ENCODE assay signal across 17 cellular contexts in the genomic region with DNA sequence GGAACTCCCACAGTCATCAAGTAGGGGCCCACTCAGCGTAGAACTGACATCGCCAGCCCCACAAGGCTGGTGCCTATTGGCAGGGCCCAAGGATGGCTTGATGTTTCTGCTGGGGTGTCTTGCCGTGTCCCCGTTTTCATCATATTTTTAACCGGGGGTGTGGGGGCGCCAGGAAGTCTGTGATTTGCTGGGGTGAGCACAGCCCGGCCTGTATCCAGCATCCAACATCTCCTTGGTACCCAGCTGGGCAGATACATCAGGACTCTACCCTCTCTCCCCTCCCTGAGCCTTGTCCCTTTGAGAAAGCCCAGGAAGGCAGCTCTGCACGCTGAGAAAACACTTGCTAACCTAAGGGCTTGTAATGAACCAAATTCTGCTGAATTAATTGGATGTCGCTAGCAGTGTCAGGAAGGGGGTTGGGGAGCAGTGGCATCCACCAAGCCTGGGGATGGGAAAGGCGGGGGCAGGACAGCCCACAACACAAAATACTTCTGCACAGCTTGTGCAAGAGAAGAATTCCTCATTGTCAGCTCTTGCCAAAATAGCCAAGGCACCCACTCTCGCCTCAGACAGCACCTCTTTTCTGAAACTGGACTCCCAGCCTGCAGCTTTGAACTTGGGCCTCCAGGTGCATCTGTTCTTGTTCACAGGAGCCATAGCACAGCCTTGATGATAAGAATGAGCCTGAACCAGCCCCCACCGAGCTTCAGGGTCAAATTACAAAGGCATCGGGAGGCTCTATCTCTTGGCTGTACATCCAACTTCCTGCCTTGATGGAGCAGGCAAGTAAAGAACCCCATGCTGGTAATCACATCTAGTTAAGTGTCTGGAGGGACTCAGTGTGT.
DNase-seq lines count a peak whose midpoint lies in the region; ATAC-seq, FAIRE-seq and TF ChIP-seq lines count a peak whose summit lies in the region.
"Had no signal": no experiment of that assay in that cellular context is flagged by ENCODE, and none has a peak within 500 bp of the region (broad histone marks: within the 10 kb centered on the region; RNA-seq: fewer than 3 reads in every experiment).

No MANE protein-coding gene starts in this region.

- peak; percentile 46; the same call in 1 of the 2 replicates for TF ChIP-seq EP300 in K562 (IDR thresholded peaks at IDR 0.05; ENCODE audit: low read length)

- no peaks in the 10 kb centered on the region for H4K20me1 ChIP-seq in K562 (replicated peaks; ENCODE audit: control insufficient read depth, insufficient read depth, low read length)

- BruUV-seq in K562 (replicated peaks; lab: Mats Ljungman, UMichigan) = no TSS peak

- POLR2A ChIA-PET in K562 (lab: Yijun Ruan, JAX) = interaction anchor here (0.6 to 1.2 kb wide), 4 partner anchors 12 to 30 kb away, joined by 3 to 4 read pairs (median 4); no protein-coding TSS in a partner anchor

- TF ChIP-seq POLR2A in K562 (conservative IDR thresholded peaks at IDR 0.05) = no peak
- no peak for TF ChIP-seq POLR2A in GM12892 (IDR thresholded peaks at IDR 0.05; ENCODE audit: low read depth, low read length)

- H3K4me2 ChIP-seq in K562 (ENCODE audit: insufficient read depth, low read length) = peak overlapping the region; percentile 45
- H3K4me2 ChIP-seq: smooth muscle cell had no signal

- CTCF ChIA-PET in K562 (lab: Yijun Ruan, JAX; ENCODE audit: low intra/inter-chr PET ratio) = no interaction called here

- no peak; a peak in 1 of 4 replicates for TF ChIP-seq RAD21 in K562 (CRISPR knock-in tag; conservative IDR thresholded peaks at IDR 0.05 in 1 of 2, IDR thresholded peaks at IDR 0.05 in 1 of 2)

- no peaks in the 10 kb centered on the region for H3K79me2 ChIP-seq in K562 (ENCODE audit: control insufficient read depth, insufficient read depth, low read length)

- H3K4me3 ChIP-seq in K562 (no peak overlapping the region), MG63 (no peak overlapping the region), SJCRH30 (no peak overlapping the region)
- H3K4me3 ChIP-seq: heart left ventricle, left ventricle myocardium inferior, smooth muscle cell, suprapubic skin had no signal

- H2AFZ ChIP-seq in K562 (ENCODE audit: low read depth, low read length) = peak overlapping the region; percentile 73

- H3K27me3 ChIP-seq in K562 (ENCODE audit: control insufficient read depth in 2 of 2, insufficient read depth in 2 of 2, low read length in 2 of 2) (no peaks in the 10 kb centered on the region), MG63 (no peaks in the 10 kb centered on the region), SJCRH30 (peaks cover 33% of the 10 kb centered on the region)
- H3K27me3 ChIP-seq: heart left ventricle had no signal

- WGBS in K562 (ENCODE audit: insufficient coverage, low coverage, missing lambda C conversion rate) = 55% methylated on average over 12 of the region's 13 CpGs

- H3K9me3 ChIP-seq in K562 (replicated peaks; ENCODE audit: control insufficient read depth, insufficient read depth, low read depth, low read length) (no peaks in the 10 kb centered on the region), MG63 (no peaks in the 10 kb centered on the region), SJCRH30 (replicated peaks) (no peaks in the 10 kb centered on the region)
- H3K9me3 ChIP-seq: heart left ventricle, left ventricle myocardium inferior, suprapubic skin had no signal

- H3K4me1 ChIP-seq in K562 (replicated peaks in 1 of 2; ENCODE audit: control insufficient read depth in 2 of 2, insufficient read depth in 2 of 2, low read length in 2 of 2) (peaks cover 23 to 29% of the 10 kb centered on the region in 2 experiments), SJCRH30 (no peaks in the 10 kb centered on the region)
- H3K4me1 ChIP-seq: suprapubic skin had no signal

- FAIRE-seq in K562 (lab: Jason Lieb, UNC) (peak; percentile 99), GM12892 (lab: Jason Lieb, UNC) (no peak)
- FAIRE-seq: bronchial epithelial cell had no signal

- no peak overlapping the region for H3K27ac ChIP-seq in K562 (ENCODE audit: extremely low read depth, low read depth, low read length)
- no peak overlapping the region for H3K27ac ChIP-seq in SJCRH30
- H3K27ac ChIP-seq: heart left ventricle, left ventricle myocardium inferior, suprapubic skin had no signal

- no peaks in the 10 kb centered on the region for H3K36me3 ChIP-seq in K562 (ENCODE audit: control insufficient read depth, insufficient read depth, low read length)
- no peaks in the 10 kb centered on the region for H3K36me3 ChIP-seq in MG63
- H3K36me3 ChIP-seq in SJCRH30 = no peaks in the 10 kb centered on the region
- H3K36me3 ChIP-seq: heart left ventricle, left ventricle myocardium inferior, suprapubic skin had no signal

- DNase-seq in ELF-1 (ENCODE audit: low read depth, low spot score) (peak; percentile 72), NCI-H226 (peak; percentile 28), K562 (ENCODE audit: extremely low read depth in 1 of 4, low spot score in 3 of 4) (peak; percentile 36 to 90 (median 60)), occipital lobe (lab: John Stamatoyannopoulos, UW) (peak; percentile 66), MG63 (no peak), GM12892 (ENCODE audit: insufficient read length) (no peak), SJCRH30 (no peak)
- DNase-seq: activated CD4-positive, alpha-beta memory T cell treated with anti-CD3 and anti-CD28 coated beads, Interleukin-2, amount 10 ng/mL, durations not matched to agents 7 days and 5 days; activated effector memory CD4-positive, alpha-beta T cell treated with anti-CD3 and anti-CD28 coated beads, Interleukin-2, amount 50 U/mL, for 16 hours; CD8-positive, alpha-beta memory T cell; heart left ventricle; left ventricle myocardium inferior; NCI-H187; RPMI8226 had no signal

- TF ChIP-seq CTCF in K562 (IDR thresholded peaks at IDR 0.05 in 2 of 3, conservative IDR thresholded peaks at IDR 0.05 in 1 of 3; ENCODE audit: insufficient read depth in 2 of 3, low read depth in 1 of 3, low read length in 3 of 3) = no peak

- intact Hi-C loops in K562 (cut with micrococcal nuclease) = no loop called here

- in situ Hi-C loops in K562 (cut with MboI) = no loop called here

- ATAC-seq in K562 = peak; percentile 94

- peak overlapping the region in 1 of 2 experiments; percentile 60; a peak in 2 of 4 replicates for H3K9ac ChIP-seq in K562 (ENCODE audit: insufficient read depth in 1 of 2, low read depth in 2 of 2, low read length in 2 of 2)

- H3K9me1 ChIP-seq in K562 (ENCODE audit: control insufficient read depth, insufficient read depth, low read length) = peaks cover 2% of the 10 kb centered on the region

TF ChIP-seq in K562, 482 proteins besides CTCF, POLR2A, EP300 and RAD21 (continues in another document):
- TF ChIP-seq L3MBTL2 (IDR thresholded peaks at IDR 0.05) (peak; percentile 21; the same call in 1 of the 2 replicates), PRMT5 (CRISPR knock-in tag; IDR thresholded peaks at IDR 0.05) (no peak), SUPT5H (IDR thresholded peaks at IDR 0.05) (no peak), HOXB6 (CRISPR knock-in tag; IDR thresholded peaks at IDR 0.05; ENCODE audit: borderline replicate concordance) (no peak), ELF1 (tag; IDR thresholded peaks at IDR 0.05) (0 out of 2 replicates have a peak, but pooled peaks have one; percentile 26), HDAC2 (IDR thresholded peaks at IDR 0.05) (peak; percentile 67; the same call in 1 of the 2 replicates), ZNF699 (CRISPR knock-in tag; IDR thresholded peaks at IDR 0.05; ENCODE audit: insufficient replicate concordance) (no peak), CBFA2T3 (IDR thresholded peaks at IDR 0.05) (peak; percentile 68), SMARCA4 (IDR thresholded peaks at IDR 0.05) (peak; percentile 60; the same call in 1 of the 2 replicates)
- TF ChIP-seq, protein P1, sequence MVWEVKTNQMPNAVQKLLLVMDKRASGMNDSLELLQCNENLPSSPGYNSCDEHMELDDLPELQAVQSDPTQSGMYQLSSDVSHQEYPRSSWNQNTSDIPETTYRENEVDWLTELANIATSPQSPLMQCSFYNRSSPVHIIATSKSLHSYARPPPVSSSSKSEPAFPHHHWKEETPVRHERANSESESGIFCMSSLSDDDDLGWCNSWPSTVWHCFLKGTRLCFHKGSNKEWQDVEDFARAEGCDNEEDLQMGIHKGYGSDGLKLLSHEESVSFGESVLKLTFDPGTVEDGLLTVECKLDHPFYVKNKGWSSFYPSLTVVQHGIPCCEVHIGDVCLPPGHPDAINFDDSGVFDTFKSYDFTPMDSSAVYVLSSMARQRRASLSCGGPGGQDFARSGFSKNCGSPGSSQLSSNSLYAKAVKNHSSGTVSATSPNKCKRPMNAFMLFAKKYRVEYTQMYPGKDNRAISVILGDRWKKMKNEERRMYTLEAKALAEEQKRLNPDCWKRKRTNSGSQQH (CRISPR knock-in tag; IDR thresholded peaks at IDR 0.05) = no peak

Comparison
In these comparisons a context has a peak if more than half of its experiments do, and no peak if none do; other contexts are left out.
1. DNase-seq: peak in ELF-1 (single experiment), NCI-H226 (single experiment), K562 (4 of 4) and occipital lobe (single experiment); none in MG63 (single experiment), GM12892 (single experiment) and SJCRH30 (0 of 2).